In the genomic region with DNA sequence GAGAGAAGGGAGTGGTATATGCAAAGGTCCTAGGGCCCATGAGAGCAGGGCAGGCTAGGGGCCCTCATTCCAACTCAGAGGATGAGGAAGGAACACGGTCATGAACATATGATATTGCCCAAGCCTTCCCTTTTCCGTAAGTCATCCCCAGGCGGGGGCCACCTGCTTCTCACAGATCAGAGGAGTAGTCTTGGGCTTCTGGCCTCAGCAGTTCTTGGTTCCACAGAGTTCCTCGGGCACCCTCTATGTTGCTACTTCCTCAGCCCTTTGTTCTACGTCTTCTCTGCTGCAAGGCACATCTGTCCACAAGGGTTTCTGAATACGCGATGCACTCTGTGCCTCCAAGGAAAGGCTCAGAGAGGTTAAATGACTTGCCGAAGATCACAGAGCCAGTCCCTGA, we compare ENCODE assay signal across 25 cellular contexts. TPM values are rescaled to one million over a fixed set of nuclear protein-coding genes. Genes with fewer than 3 reads are reported as not detected.
A peak's percentile ranks its signal among the peaks of the same experiment; 100 is the strongest.
DNase-seq lines count a peak whose midpoint lies in the region; ATAC-seq, FAIRE-seq and TF ChIP-seq lines count a peak whose summit lies in the region.
"Had no signal": no experiment of that assay in that cellular context is flagged by ENCODE, and none has a peak within 500 bp of the region (broad histone marks: within the 10 kb centered on the region; RNA-seq: fewer than 3 reads in every experiment).

No MANE protein-coding gene starts in this region.

- 81% methylated on average over 8 of the region's 8 CpGs for WGBS in right cardiac atrium
- 89% methylated on average over 8 of the region's 8 CpGs; no CpG with 5 or more reads in 1 of the 2 experiments for WGBS in H1 (ENCODE audit: extremely low coverage in 1 of 2, insufficient coverage in 1 of 2, insufficient read length in 1 of 2, insufficient replicate concordance in 2 of 2, low coverage in 1 of 2, low lambda C conversion rate in 2 of 2, missing lambda C conversion rate in 1 of 2), 2 experiments

- TF ChIP-seq POLR2A in H1 (IDR thresholded peaks at IDR 0.05; ENCODE audit: control extremely low read depth in 1 of 2, low read depth in 2 of 2, low read length in 2 of 2), result no peak
- TF ChIP-seq POLR2A in gastrocnemius medialis (IDR thresholded peaks at IDR 0.05), result no peak

- H3K79me1 ChIP-seq in H1 (ENCODE audit: low read depth, low read length), result no peaks in the 10 kb centered on the region; the same call in 1 of the 2 replicates

- no peak overlapping the region for H2BK15ac ChIP-seq in H1 (ENCODE audit: low read length)

- no peak overlapping the region for H4K8ac ChIP-seq in H1 (ENCODE audit: extremely low read depth, insufficient read depth, low read length)

- no peak for TF ChIP-seq RAD21 in H1 (IDR thresholded peaks at IDR 0.05 in 1 of 2, conservative IDR thresholded peaks at IDR 0.05 in 1 of 2; ENCODE audit: low read depth in 2 of 2, low read length in 2 of 2)

- no peaks in the 10 kb centered on the region for H3K9me3 Mint-ChIP-seq in WTC11
- H3K9me3 Mint-ChIP-seq: CD4-positive, alpha-beta T cell; GM23338; HFFc6 had no signal

- no peak for FAIRE-seq in H1 (lab: Jason Lieb, UNC)
- FAIRE-seq: G401.6 had no signal

- H2AK5ac ChIP-seq in H1 (ENCODE audit: low read depth, low read length), result no peak overlapping the region

- no peak overlapping the region for H4K91ac ChIP-seq in H1 (replicated peaks; ENCODE audit: insufficient read length, low read length)

- H3K4ac ChIP-seq in H1 (replicated peaks; ENCODE audit: insufficient read length, low read depth, low read length), result no peak overlapping the region

- H3K56ac ChIP-seq in H1 (replicated peaks; ENCODE audit: insufficient read length, low read depth, low read length), result no peak overlapping the region

- no peak overlapping the region for H3K27ac Mint-ChIP-seq in WTC11
- H3K27ac Mint-ChIP-seq: CD4-positive, alpha-beta T cell; GM23338; HFFc6; T-helper 17 cell had no signal

- no peak overlapping the region for H3K4me2 ChIP-seq in H1 (ENCODE audit: insufficient read depth in 1 of 2, low read depth in 2 of 2, low read length in 2 of 2)
- H3K4me2 ChIP-seq: GM23338 had no signal

- H3K18ac ChIP-seq in H1 (ENCODE audit: extremely low read depth, low read length), result no peak overlapping the region

- H3K9me3 ChIP-seq in right cardiac atrium (ENCODE audit: control insufficient read depth, low read length), result no peaks in the 10 kb centered on the region
- H3K9me3 ChIP-seq in right atrium auricular region, result no peaks in the 10 kb centered on the region
- no peaks in the 10 kb centered on the region for H3K9me3 ChIP-seq in H1 (ENCODE audit: insufficient read depth in 2 of 2, low read depth in 1 of 2, low read length in 1 of 2)
- H3K9me3 ChIP-seq in neutrophil, result no peaks in the 10 kb centered on the region
- no peaks in the 10 kb centered on the region for H3K9me3 ChIP-seq in BE2C
- no peaks in the 10 kb centered on the region for H3K9me3 ChIP-seq in gastrocnemius medialis
- H3K9me3 ChIP-seq: HAP-1, MG63 had no signal

- peaks cover 47% of the 10 kb centered on the region for H3K27me3 Mint-ChIP-seq in WTC11 (ENCODE audit: low read depth)

- H4K5ac ChIP-seq in H1 (ENCODE audit: insufficient read length, low read depth, low read length), result no peak overlapping the region

- H3K4me3 ChIP-seq in right cardiac atrium (ENCODE audit: low read length), result no peak overlapping the region
- no peak overlapping the region for H3K4me3 ChIP-seq in right atrium auricular region
- H3K4me3 ChIP-seq in H1 (ENCODE audit: extremely low read depth in 1 of 4, insufficient read depth in 2 of 4, low read depth in 3 of 4, low read length in 4 of 4), result no peak overlapping the region
- peak overlapping the region in 1 of 2 experiments; percentile 21 for H3K4me3 ChIP-seq in neutrophil (ENCODE audit: low read depth in 1 of 2, low read length in 1 of 2)
- H3K4me3 ChIP-seq in BE2C (ENCODE audit: low read depth, low read length), result no peak overlapping the region
- no peak overlapping the region for H3K4me3 ChIP-seq in gastrocnemius medialis
- H3K4me3 ChIP-seq: GM23338, HAP-1, MG63 had no signal

- peaks cover 23% of the 10 kb centered on the region for H3K23me2 ChIP-seq in H1 (ENCODE audit: low read depth, low read length)

- no peaks in the 10 kb centered on the region for H3K27me3 ChIP-seq in right cardiac atrium (ENCODE audit: control insufficient read depth, insufficient read depth)
- no peaks in the 10 kb centered on the region for H3K27me3 ChIP-seq in right atrium auricular region
- H3K27me3 ChIP-seq in H1 (replicated peaks in 1 of 4; ENCODE audit: control insufficient read depth in 3 of 4, extremely low read depth in 1 of 4, insufficient read depth in 3 of 4, low read length in 3 of 4), result peaks cover 8 to 52% (median 46%) of the 10 kb centered on the region in 4 experiments
- H3K27me3 ChIP-seq in neutrophil, result peaks cover 34% of the 10 kb centered on the region
- no peaks in the 10 kb centered on the region for H3K27me3 ChIP-seq in BE2C
- no peaks in the 10 kb centered on the region for H3K27me3 ChIP-seq in gastrocnemius medialis
- H3K27me3 ChIP-seq: MG63 had no signal

- no peak overlapping the region for H3K23ac ChIP-seq in H1 (ENCODE audit: insufficient read length)

- H2BK20ac ChIP-seq in H1 (ENCODE audit: low read length), result 0 out of 2 replicates have a peak overlapping the region, but pooled peaks have one; percentile 18

- ATAC-seq in right cardiac atrium, result no peak
- ATAC-seq in gastrocnemius medialis, result no peak
- no peak for ATAC-seq in WTC11
- ATAC-seq: GM23338, T-helper 17 cell had no signal

- no peaks in the 10 kb centered on the region for H3K36me3 ChIP-seq in right atrium auricular region
- H3K36me3 ChIP-seq in H1 (ENCODE audit: control insufficient read depth in 2 of 4, insufficient read depth in 4 of 4, low read length in 3 of 4), result no peaks in the 10 kb centered on the region
- H3K36me3 ChIP-seq in neutrophil, result no peaks in the 10 kb centered on the region
- peaks cover under 1% of the 10 kb centered on the region; the same call in 1 of the 2 replicates for H3K36me3 ChIP-seq in BE2C
- H3K36me3 ChIP-seq in gastrocnemius medialis, result no peaks in the 10 kb centered on the region
- H3K36me3 ChIP-seq: MG63 had no signal

- H3K79me2 ChIP-seq in H1 (ENCODE audit: control insufficient read depth in 1 of 2, insufficient read depth in 2 of 2, low read length in 2 of 2), result no peaks in the 10 kb centered on the region

- in situ Hi-C loops in gastrocnemius medialis (cut with MboI; ENCODE audit: low sequenced_read_pairs in 4 of 4), result no loop called here

- peaks cover 30% of the 10 kb centered on the region for H3K4me1 Mint-ChIP-seq in WTC11

- peak in 2 of 3 donors; percentile 47 to 49 for DNase-seq in right cardiac atrium
- DNase-seq in right atrium auricular region (ENCODE audit: low spot score), result no peak
- DNase-seq in SIG-M5 (lab: John Stamatoyannopoulos, UW), result peak; percentile 33
- DNase-seq in H1 (ENCODE audit: low read depth in 1 of 2, low spot score in 2 of 2), result no peak
- no peak for DNase-seq in BE2C
- DNase-seq in gastrocnemius medialis, result no peak
- no peak for DNase-seq in WTC11 (ENCODE audit: low spot score)
- DNase-seq: CD4-positive, alpha-beta T cell; COR-L47; HFFc6; KBM-7; MG63; NCI-H1092 treated with DMSO at 0.1 percent for 48 hours; NCI-H1436 treated with DMSO at 0.1 percent for 48 hours; NCI-H2029; NCI-H2227 treated with DMSO at 0.1 percent for 48 hours; NCI-H526 treated with DMSO at 0.1 percent for 48 hours; SW 1271; T-helper 17 cell had no signal

- no peak overlapping the region for H3K9ac ChIP-seq in H1 (replicated peaks in 1 of 4; ENCODE audit: extremely low read depth in 1 of 4, low read depth in 3 of 4, low read length in 3 of 4)

- POLR2A ChIA-PET in H1 (lab: Charles Lee; ENCODE audit: partially characterized antibody) (no interaction called here), WTC11 (lab: Charles Lee) (interaction anchor here (1.7 kb wide), 1 partner anchor 26 kb away, joined by 4 read pairs; the partner anchor contains the start of gene EPHB3)

- CTCF ChIA-PET in H1 (lab: Charles Lee; ENCODE audit: partially characterized antibody), result interaction anchor here (1.2 to 2.6 kb wide), 2 partner anchors 13 to 70 kb away, joined by 3 to 14 read pairs; no protein-coding TSS in a partner anchor
- CTCF ChIA-PET in WTC11 (lab: Charles Lee), result no interaction called here

- H3K14ac ChIP-seq in H1 (ENCODE audit: insufficient read length), result no peak overlapping the region

- no peak overlapping the region for H2BK120ac ChIP-seq in H1 (replicated peaks; ENCODE audit: low read depth, low read length)

- no peaks in the 10 kb centered on the region for H3K36me3 Mint-ChIP-seq in WTC11

- TF ChIP-seq CTCF in right atrium auricular region (IDR thresholded peaks at IDR 0.05) (no peak), H1 (IDR thresholded peaks at IDR 0.05; ENCODE audit: control extremely low read depth in 1 of 3, insufficient read depth in 1 of 3, low read depth in 1 of 3, low read length in 3 of 3) (no peak), neutrophil (IDR thresholded peaks at IDR 0.05) (no peak), BE2C (IDR thresholded peaks at IDR 0.05; ENCODE audit: low read depth, low read length) (no peak), gastrocnemius medialis (IDR thresholded peaks at IDR 0.05 in 4 of 5, conservative IDR thresholded peaks at IDR 0.05 in 1 of 5) (no peak), WTC11 (IDR thresholded peaks at IDR 0.05) (no peak)

- intact Hi-C loops in right cardiac atrium (cut with DNase I) (loop anchor here in 1 of 4 donors (10.0 kb wide), 1 partner anchor 128 kb away; the partner anchor contains the start of gene MAGEF1), gastrocnemius medialis (cut with DNase I; ENCODE audit: low total_unique reads) (no loop called here)

- H3K4me3 Mint-ChIP-seq in WTC11, result no peak overlapping the region
- H3K4me3 Mint-ChIP-seq: CD4-positive, alpha-beta T cell; GM23338; HFFc6; T-helper 17 cell had no signal

- H2BK12ac ChIP-seq in H1 (ENCODE audit: low read depth, low read length), result no peak overlapping the region

- no peak overlapping the region for H2BK5ac ChIP-seq in H1 (ENCODE audit: low read depth, low read length)

- no peaks in the 10 kb centered on the region for H3K4me1 ChIP-seq in right cardiac atrium (ENCODE audit: control insufficient read depth, insufficient read depth, low read length)
- peaks cover 0 to 29% of the 10 kb centered on the region in 2 donors for H3K4me1 ChIP-seq in right atrium auricular region
- H3K4me1 ChIP-seq in H1 (replicated peaks in 1 of 4; ENCODE audit: control insufficient read depth in 3 of 4, insufficient read depth in 4 of 4, low read length in 3 of 4), result peaks cover 0 to 28% (median 20%) of the 10 kb centered on the region in 4 experiments; a peak in 6 of 7 replicates
- peaks cover 37 to 43% of the 10 kb centered on the region in 2 experiments for H3K4me1 ChIP-seq in neutrophil (ENCODE audit: control insufficient read depth in 1 of 2, insufficient read depth in 1 of 2, low read depth in 1 of 2, low read length in 1 of 2)
- peaks cover 19% of the 10 kb centered on the region for H3K4me1 ChIP-seq in BE2C
- no peaks in the 10 kb centered on the region for H3K4me1 ChIP-seq in gastrocnemius medialis

- H4K20me1 ChIP-seq in H1 (replicated peaks in 1 of 2; ENCODE audit: control insufficient read depth in 1 of 2, insufficient read depth in 2 of 2, low read length in 2 of 2), result no peaks in the 10 kb centered on the region

- H2AFZ ChIP-seq in H1 (ENCODE audit: low read length), result no peak overlapping the region
- H2AFZ ChIP-seq: GM23338 had no signal

- TF ChIP-seq EP300 in H1 (IDR thresholded peaks at IDR 0.05; ENCODE audit: borderline replicate concordance in 1 of 2, low read depth in 2 of 2, low read length in 2 of 2), result no peak

- H3K27ac ChIP-seq in right cardiac atrium (ENCODE audit: low read length), result no peak overlapping the region
- H3K27ac ChIP-seq in right atrium auricular region, result no peak overlapping the region
- no peak overlapping the region for H3K27ac ChIP-seq in H1 (ENCODE audit: low read depth, low read length)
- H3K27ac ChIP-seq in neutrophil, result peak overlapping the region; percentile 24
- no peak overlapping the region for H3K27ac ChIP-seq in gastrocnemius medialis
- H3K27ac ChIP-seq: 22Rv1 had no signal

RNA-seq across cellular contexts. Expression of gene EPHB3, which starts 25.3 kb away (rescaled TPM):
- total RNA-seq in right cardiac atrium (1 to 10 TPM; 1.3 to 3.4 (median 2.9) TPM), right atrium auricular region (1 to 10 TPM; 2.1 to 5.1 TPM), gastrocnemius medialis (under 1 TPM; 0.10 to 0.24 (median 0.12) TPM), WTC11 (2021) (5.3 to 11.4 TPM (median 6.3 TPM) in 3 replicates)
- polyA plus RNA-seq in right cardiac atrium (0.52 TPM), H1 (2011; rRNA removed) (0.41 and 0.82 TPM in 2 replicates)
- 0.80 and 0.91 TPM in 2 replicates for total RNA-seq in H1 (2021; fragmentation: NEBNext Ultra II Directional; extraction: Animal tissue kit (Norgen Biotek cat#: 25700))
- 0.61 TPM for polyA plus RNA-seq in H1 (2011; cell fraction: cytosol; rRNA removed)
- polyA plus RNA-seq in H1 (2011; cell fraction: nucleus; rRNA removed), result 1.5 TPM
- 0.83 to 1.3 TPM (median 1.0 TPM) in 4 replicates for polyA plus RNA-seq in H1 (2012, experiment 1 of 2)
- polyA plus RNA-seq in H1 (2012, experiment 2 of 2), result 1.2 TPM
- polyA plus RNA-seq in H1 (2013, experiment 1 of 2), result 0.55 TPM
- 0.46 TPM for polyA plus RNA-seq in H1 (2013, experiment 2 of 2)
- 0.78 and 1.8 TPM in 2 replicates for polyA minus RNA-seq in H1 (2011; rRNA and poly(A)+ RNA removed)
- 1.8 TPM for polyA minus RNA-seq in H1 (2011; cell fraction: cytosol; rRNA and poly(A)+ RNA removed)
- 0.40 TPM for polyA minus RNA-seq in H1 (2011; cell fraction: nucleus; rRNA and poly(A)+ RNA removed)
- 28.9 TPM for polyA plus RNA-seq in BE2C (2012; ENCODE audit: insufficient read depth, insufficient read length, low read depth)
- total RNA-seq: NCI-H460 had no signal

Comparison
In these comparisons a context has a peak if more than half of its experiments do, and no peak if none do; other contexts are left out.
1. DNase-seq: peak in right cardiac atrium (2 of 3) and SIG-M5 (single experiment); none in right atrium auricular region (single experiment), H1 (0 of 2), BE2C (single experiment), gastrocnemius medialis (0 of 2) and WTC11 (single experiment).